ENCODE assay signal across 2 cellular contexts in the genomic region with DNA sequence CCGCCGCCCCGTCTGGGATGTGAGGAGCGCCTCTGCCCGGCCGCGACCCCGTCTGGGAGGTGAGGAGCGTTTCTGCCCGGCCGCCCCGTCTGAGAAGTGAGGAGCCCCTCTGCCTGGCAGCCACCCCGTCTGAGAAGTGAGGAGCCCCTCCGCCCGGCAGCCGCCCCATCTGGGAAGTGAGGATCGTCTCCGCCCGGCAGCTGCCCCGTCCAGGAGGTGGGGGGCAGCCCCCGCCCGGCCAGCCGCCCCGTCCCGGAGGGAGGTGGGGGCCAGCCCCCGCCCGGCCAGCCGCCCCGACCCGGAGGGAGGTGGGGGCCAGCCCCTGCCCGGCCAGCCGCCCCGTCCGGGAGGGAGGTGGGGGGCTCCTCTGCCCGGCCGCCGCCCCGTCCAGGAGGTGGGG.
A peak's percentile ranks its signal among the peaks of the same experiment; 100 is the strongest.
DNase-seq lines count a peak whose midpoint lies in the region; TF ChIP-seq lines count a peak whose summit lies in the region.
"Not testable (repeated sequence)": the region's sequence is repeated elsewhere in the genome, so short reads cannot be mapped to it uniquely, and the experiment has no call there.

No MANE protein-coding gene starts in this region.

- TF ChIP-seq CTCF in coronary artery (IDR thresholded peaks at IDR 0.05), result not testable (repeated sequence)

- not testable (repeated sequence) for H3K4me3 ChIP-seq in coronary artery

- H3K27ac ChIP-seq in coronary artery, result not testable (repeated sequence)

- DNase-seq in activated gamma-delta T cell (lab: John Stamatoyannopoulos, UW) (peak; percentile 7), coronary artery (ENCODE audit: low spot score) (peak; percentile 9)
